20 cellular contexts compared by ENCODE assay signal in the genomic region with DNA sequence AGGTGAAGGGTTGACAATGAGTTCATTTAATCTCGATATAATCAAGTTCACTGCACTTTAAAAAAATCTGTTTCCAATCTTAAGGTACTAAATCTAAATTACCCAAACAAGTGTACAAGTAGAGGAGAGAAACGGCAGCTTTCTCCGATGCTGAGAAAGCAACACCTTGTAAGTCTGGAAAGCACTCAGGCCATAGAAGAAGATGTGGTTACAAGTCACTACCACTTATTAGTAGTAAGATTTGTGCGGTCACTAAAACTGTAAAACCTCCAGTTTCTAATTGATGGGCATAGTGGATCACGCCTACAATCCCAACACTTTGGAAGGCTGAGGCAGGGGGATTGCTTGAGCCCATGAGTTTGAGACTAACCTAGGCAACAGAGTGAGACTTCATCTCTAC.
"Had no signal": no experiment of that assay in that cellular context is flagged by ENCODE, and none has a peak within 500 bp of the region (broad histone marks: within the 10 kb centered on the region; RNA-seq: fewer than 3 reads in every experiment).

No MANE protein-coding gene starts in this region.

- H3K4me3 ChIP-seq: ascending aorta, cardiac muscle cell, K562, SK-N-MC had no signal

- H3K27ac ChIP-seq: ascending aorta, cardiac muscle cell, SK-N-MC had no signal

- H3K4me1 ChIP-seq: ascending aorta had no signal

- DNase-seq: activated CD4-positive, alpha-beta T cell treated with anti-CD3 and anti-CD28 coated beads, Interleukin-2, amount 10 ng/mL, durations not matched to agents 24 days and 14 days; activated CD4-positive, alpha-beta T cell treated with anti-CD3 and anti-CD28 coated beads, Interleukin-2, amount 50 U/mL, for 4 hours; activated CD8-positive, alpha-beta T cell treated with anti-CD3 and anti-CD28 coated beads for 36 hours; activated gamma-delta T cell; activated naive CD4-positive, alpha-beta T cell treated with Interleukin-2 at 50 U/mL for 16 hours; activated naive CD8-positive, alpha-beta T cell treated with anti-CD3 and anti-CD28 coated beads, Interleukin-2, amount 10 ng/mL, durations not matched to agents 7 days and 5 days; activated T-cell treated with anti-CD3 and anti-CD28 coated beads, Interleukin-2, amount 50 U/mL, for 24 hours; amygdala; NCI-H1694; NCI-H2029 treated with DMSO at 0.1 percent for 48 hours; NCI-H2107; NCI-H526; NCI-H748 treated with DMSO at 0.1 percent for 48 hours; OCI-M1; Right ventricle myocardium superior had no signal

- H3K27me3 ChIP-seq: ascending aorta had no signal

- H3K9me3 ChIP-seq: ascending aorta had no signal

- ATAC-seq: activated CD8-positive, alpha-beta T cell treated with anti-CD3 and anti-CD28 coated beads for 36 hours; K562 had no signal

- H3K36me3 ChIP-seq: ascending aorta, cardiac muscle cell had no signal

- FAIRE-seq: K562, TTC549 had no signal
